1 cellular context compared by ENCODE assay signal in genomic region chr5:53481887-53482716, GRCh38.
A peak's percentile ranks its signal among the peaks of the same experiment; 100 is the strongest.
TF ChIP-seq lines count a peak whose summit lies in the region.

No MANE protein-coding gene starts in this region.

TF ChIP-seq in HepG2, 621 proteins besides CTCF, POLR2A, EP300 and RAD21 (continued from another document and continues in another):
- TF ChIP-seq, protein P1, sequence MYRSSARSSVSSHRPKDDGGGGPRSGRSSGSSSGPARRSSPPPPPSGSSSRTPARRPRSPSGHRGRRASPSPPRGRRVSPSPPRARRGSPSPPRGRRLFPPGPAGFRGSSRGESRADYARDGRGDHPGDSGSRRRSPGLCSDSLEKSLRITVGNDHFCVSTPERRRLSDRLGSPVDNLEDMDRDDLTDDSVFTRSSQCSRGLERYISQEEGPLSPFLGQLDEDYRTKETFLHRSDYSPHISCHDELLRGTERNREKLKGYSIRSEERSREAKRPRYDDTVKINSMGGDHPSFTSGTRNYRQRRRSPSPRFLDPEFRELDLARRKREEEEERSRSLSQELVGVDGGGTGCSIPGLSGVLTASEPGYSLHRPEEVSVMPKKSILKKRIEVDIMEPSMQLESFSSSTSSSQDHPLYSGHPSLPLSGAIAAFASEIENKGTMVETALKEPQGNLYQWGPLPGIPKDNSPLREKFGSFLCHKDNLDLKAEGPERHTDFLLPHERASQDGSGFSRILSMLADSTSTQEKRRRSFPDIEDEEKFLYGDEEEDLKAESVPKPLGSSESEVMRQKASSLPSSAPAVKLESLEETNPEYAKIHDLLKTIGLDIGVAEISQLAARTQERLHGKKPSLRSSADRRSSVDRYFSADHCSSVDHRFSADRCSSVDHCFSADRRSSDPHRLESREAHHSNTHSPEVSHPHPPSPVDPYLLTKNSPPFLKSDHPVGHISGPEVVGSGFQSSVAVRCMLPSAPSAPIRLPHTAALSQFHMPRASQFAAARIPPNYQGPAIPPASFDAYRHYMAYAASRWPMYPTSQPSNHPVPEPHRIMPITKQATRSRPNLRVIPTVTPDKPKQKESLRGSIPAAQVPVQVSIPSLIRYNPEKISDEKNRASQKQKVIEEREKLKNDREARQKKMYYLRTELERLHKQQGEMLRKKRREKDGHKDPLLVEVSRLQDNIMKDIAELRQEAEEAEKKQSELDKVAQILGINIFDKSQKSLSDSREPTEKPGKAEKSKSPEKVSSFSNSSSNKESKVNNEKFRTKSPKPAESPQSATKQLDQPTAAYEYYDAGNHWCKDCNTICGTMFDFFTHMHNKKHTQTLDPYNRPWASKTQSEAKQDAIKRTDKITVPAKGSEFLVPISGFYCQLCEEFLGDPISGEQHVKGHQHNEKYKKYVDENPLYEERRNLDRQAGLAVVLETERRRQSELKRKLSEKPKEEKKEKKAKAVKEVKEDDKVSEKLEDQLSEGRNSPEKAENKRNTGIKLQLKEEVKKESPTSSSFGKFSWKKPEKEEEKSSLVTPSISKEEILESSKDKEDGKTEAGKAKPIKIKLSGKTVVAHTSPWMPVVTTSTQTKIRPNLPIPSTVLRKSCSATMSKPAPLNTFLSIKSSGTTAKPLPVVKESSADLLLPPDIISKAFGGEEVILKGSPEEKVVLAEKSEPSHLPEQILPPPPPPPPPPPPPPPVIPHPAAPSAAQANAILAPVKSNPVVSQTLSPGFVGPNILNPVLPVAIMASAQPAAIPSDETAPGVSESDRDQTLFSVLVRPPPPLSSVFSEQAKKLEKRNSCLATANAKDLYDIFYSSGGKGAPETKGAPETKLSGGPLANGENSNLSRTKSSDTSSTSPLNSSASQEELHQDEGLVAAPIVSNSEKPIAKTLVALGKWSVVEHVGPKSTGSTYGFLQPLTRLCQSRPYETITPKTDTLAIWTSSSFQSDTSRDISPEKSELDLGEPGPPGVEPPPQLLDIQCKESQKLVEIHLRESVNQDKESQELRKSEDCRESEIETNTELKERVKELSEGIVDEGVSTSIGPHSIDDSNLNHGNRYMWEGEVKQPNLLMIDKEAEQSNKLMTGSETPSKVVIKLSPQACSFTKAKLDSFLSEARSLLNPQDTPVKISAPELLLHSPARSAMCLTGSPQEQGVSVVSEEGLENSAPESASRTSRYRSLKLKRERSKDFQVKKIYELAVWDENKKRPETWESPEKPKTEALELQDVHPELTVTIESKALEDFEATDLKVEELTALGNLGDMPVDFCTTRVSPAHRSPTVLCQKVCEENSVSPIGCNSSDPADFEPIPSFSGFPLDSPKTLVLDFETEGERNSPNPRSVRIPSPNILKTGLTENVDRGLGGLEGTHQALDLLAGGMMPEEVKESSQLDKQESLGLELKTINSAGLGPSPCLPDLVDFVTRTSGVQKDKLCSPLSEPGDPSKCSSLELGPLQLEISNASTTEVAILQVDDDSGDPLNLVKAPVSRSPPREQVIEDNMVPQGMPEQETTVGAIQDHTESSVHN (CRISPR knock-in tag; IDR thresholded peaks at IDR 0.05): no peak
- TF ChIP-seq EHMT2 (IDR thresholded peaks at IDR 0.05; ENCODE audit: borderline replicate concordance, low read depth, low read length): no peak
- no peak for TF ChIP-seq HHEX (CRISPR knock-in tag; IDR thresholded peaks at IDR 0.05)
- TF ChIP-seq SAFB2 (CRISPR knock-in tag; IDR thresholded peaks at IDR 0.05; ENCODE audit: borderline replicate concordance, low read depth): no peak
- no peak for TF ChIP-seq ZNF720 (CRISPR knock-in tag; IDR thresholded peaks at IDR 0.05)
- peak; percentile 19; the same call in 1 of the 2 replicates for TF ChIP-seq FOXK1 (CRISPR knock-in tag; IDR thresholded peaks at IDR 0.05; ENCODE audit: borderline replicate concordance, low read depth)
- no peak for TF ChIP-seq ZNF883 (CRISPR knock-in tag; IDR thresholded peaks at IDR 0.05; ENCODE audit: not compliant biosample characterization)
- TF ChIP-seq NFE2 (CRISPR knock-in tag; IDR thresholded peaks at IDR 0.05): no peak
- TF ChIP-seq ARNT2 (CRISPR knock-in tag; IDR thresholded peaks at IDR 0.05; ENCODE audit: low read depth): peak; percentile 55; the same call in 1 of the 2 replicates
- 0 out of 2 replicates have a peak, but pooled peaks have one; percentile 27 for TF ChIP-seq ZNF317 (CRISPR knock-in tag; IDR thresholded peaks at IDR 0.05)
- no peak for TF ChIP-seq MAZ (IDR thresholded peaks at IDR 0.05; ENCODE audit: borderline replicate concordance, low read depth, low read length)
- TF ChIP-seq MAZ (CRISPR knock-in tag; IDR thresholded peaks at IDR 0.05; ENCODE audit: low read depth): peak; percentile 24; the same call in 1 of the 2 replicates
- TF ChIP-seq SPEN (CRISPR knock-in tag; IDR thresholded peaks at IDR 0.05; ENCODE audit: low read depth): 0 out of 2 replicates have a peak, but pooled peaks have one; percentile 36
- no peak for TF ChIP-seq YY1 (IDR thresholded peaks at IDR 0.05; ENCODE audit: insufficient read depth, insufficient replicate concordance, low read depth, low read length)
- TF ChIP-seq ZNF614 (CRISPR knock-in tag; IDR thresholded peaks at IDR 0.05; ENCODE audit: borderline replicate concordance): no peak
- TF ChIP-seq ZNF616 (CRISPR knock-in tag; IDR thresholded peaks at IDR 0.05; ENCODE audit: low read depth): no peak
- no peak for TF ChIP-seq FOXO1 (CRISPR knock-in tag; IDR thresholded peaks at IDR 0.05)
- peak; percentile 67 for TF ChIP-seq PHF8 (CRISPR knock-in tag; IDR thresholded peaks at IDR 0.05)
- no peak for TF ChIP-seq CREB1 (IDR thresholded peaks at IDR 0.05)
- no peak for TF ChIP-seq CREB1 (CRISPR knock-in tag; IDR thresholded peaks at IDR 0.05)
- peak; percentile 70; the same call in 1 of the 2 replicates for TF ChIP-seq NFKB2 (CRISPR knock-in tag; IDR thresholded peaks at IDR 0.05; ENCODE audit: borderline replicate concordance)
- TF ChIP-seq ZNF275 (CRISPR knock-in tag; IDR thresholded peaks at IDR 0.05; ENCODE audit: borderline replicate concordance): 0 out of 2 replicates have a peak, but pooled peaks have one; percentile 8
- no peak for TF ChIP-seq NR2C2 (CRISPR knock-in tag; IDR thresholded peaks at IDR 0.05; ENCODE audit: borderline replicate concordance)
- TF ChIP-seq ZNF431 (CRISPR knock-in tag; IDR thresholded peaks at IDR 0.05; ENCODE audit: borderline replicate concordance, low read depth): 0 out of 2 replicates have a peak, but pooled peaks have one; percentile 13
- 0 out of 2 replicates have a peak, but pooled peaks have one; percentile 52 for TF ChIP-seq SRY (CRISPR knock-in tag; IDR thresholded peaks at IDR 0.05)
- peak; percentile 63; the same call in 1 of the 2 replicates for TF ChIP-seq KMT2A (CRISPR knock-in tag; IDR thresholded peaks at IDR 0.05)
- TF ChIP-seq ZNF558 (CRISPR knock-in tag; IDR thresholded peaks at IDR 0.05; ENCODE audit: borderline replicate concordance): 0 out of 2 replicates have a peak, but pooled peaks have one; percentile 1
- TF ChIP-seq ZFX (CRISPR knock-in tag; IDR thresholded peaks at IDR 0.05; ENCODE audit: low read depth): peak; percentile 55; the same call in 1 of the 2 replicates
- no peak for TF ChIP-seq ELF1 (CRISPR knock-in tag; IDR thresholded peaks at IDR 0.05)
- TF ChIP-seq ZNF337 (CRISPR knock-in tag; IDR thresholded peaks at IDR 0.05; ENCODE audit: borderline replicate concordance, low read depth): no peak
- no peak for TF ChIP-seq SMAD1 (CRISPR knock-in tag; IDR thresholded peaks at IDR 0.05; ENCODE audit: borderline replicate concordance, low read depth)
- TF ChIP-seq ZNF563 (CRISPR knock-in tag; IDR thresholded peaks at IDR 0.05): 0 out of 2 replicates have a peak, but pooled peaks have one; percentile 39
- TF ChIP-seq ZNF292 (CRISPR knock-in tag; IDR thresholded peaks at IDR 0.05; ENCODE audit: borderline replicate concordance, low read depth): no peak
- TF ChIP-seq HMGXB3 (CRISPR knock-in tag; IDR thresholded peaks at IDR 0.05; ENCODE audit: borderline replicate concordance): no peak
- TF ChIP-seq, protein P2, sequence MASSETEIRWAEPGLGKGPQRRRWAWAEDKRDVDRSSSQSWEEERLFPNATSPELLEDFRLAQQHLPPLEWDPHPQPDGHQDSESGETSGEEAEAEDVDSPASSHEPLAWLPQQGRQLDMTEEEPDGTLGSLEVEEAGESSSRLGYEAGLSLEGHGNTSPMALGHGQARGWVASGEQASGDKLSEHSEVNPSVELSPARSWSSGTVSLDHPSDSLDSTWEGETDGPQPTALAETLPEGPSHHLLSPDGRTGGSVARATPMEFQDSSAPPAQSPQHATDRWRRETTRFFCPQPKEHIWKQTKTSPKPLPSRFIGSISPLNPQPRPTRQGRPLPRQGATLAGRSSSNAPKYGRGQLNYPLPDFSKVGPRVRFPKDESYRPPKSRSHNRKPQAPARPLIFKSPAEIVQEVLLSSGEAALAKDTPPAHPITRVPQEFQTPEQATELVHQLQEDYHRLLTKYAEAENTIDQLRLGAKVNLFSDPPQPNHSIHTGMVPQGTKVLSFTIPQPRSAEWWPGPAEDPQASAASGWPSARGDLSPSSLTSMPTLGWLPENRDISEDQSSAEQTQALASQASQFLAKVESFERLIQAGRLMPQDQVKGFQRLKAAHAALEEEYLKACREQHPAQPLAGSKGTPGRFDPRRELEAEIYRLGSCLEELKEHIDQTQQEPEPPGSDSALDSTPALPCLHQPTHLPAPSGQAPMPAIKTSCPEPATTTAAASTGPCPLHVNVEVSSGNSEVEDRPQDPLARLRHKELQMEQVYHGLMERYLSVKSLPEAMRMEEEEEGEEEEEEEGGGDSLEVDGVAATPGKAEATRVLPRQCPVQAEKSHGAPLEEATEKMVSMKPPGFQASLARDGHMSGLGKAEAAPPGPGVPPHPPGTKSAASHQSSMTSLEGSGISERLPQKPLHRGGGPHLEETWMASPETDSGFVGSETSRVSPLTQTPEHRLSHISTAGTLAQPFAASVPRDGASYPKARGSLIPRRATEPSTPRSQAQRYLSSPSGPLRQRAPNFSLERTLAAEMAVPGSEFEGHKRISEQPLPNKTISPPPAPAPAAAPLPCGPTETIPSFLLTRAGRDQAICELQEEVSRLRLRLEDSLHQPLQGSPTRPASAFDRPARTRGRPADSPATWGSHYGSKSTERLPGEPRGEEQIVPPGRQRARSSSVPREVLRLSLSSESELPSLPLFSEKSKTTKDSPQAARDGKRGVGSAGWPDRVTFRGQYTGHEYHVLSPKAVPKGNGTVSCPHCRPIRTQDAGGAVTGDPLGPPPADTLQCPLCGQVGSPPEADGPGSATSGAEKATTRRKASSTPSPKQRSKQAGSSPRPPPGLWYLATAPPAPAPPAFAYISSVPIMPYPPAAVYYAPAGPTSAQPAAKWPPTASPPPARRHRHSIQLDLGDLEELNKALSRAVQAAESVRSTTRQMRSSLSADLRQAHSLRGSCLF (CRISPR knock-in tag; IDR thresholded peaks at IDR 0.05; ENCODE audit: borderline replicate concordance): no peak
- TF ChIP-seq CEBPB (IDR thresholded peaks at IDR 0.05; ENCODE audit: borderline replicate concordance, low read depth, low read length): peak; percentile 90
- 0 out of 2 replicates have a peak, but pooled peaks have one; percentile 21 for TF ChIP-seq ZNF225 (CRISPR knock-in tag; IDR thresholded peaks at IDR 0.05)
- TF ChIP-seq SKI (IDR thresholded peaks at IDR 0.05; ENCODE audit: partially characterized antibody): no peak
- TF ChIP-seq RBM39 (IDR thresholded peaks at IDR 0.05; ENCODE audit: low read depth, low read length, poor library complexity, severe bottlenecking): peak; percentile 92
- TF ChIP-seq, protein P3, sequence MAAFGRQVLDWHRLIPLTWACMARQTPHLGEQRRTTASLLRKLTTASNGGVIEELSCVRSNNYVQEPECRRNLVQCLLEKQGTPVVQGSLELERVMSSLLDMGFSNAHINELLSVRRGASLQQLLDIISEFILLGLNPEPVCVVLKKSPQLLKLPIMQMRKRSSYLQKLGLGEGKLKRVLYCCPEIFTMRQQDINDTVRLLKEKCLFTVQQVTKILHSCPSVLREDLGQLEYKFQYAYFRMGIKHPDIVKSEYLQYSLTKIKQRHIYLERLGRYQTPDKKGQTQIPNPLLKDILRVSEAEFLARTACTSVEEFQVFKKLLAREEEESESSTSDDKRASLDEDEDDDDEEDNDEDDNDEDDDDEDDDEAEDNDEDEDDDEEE (CRISPR knock-in tag; IDR thresholded peaks at IDR 0.05): no peak
- no peak for TF ChIP-seq ZNF543 (CRISPR knock-in tag; IDR thresholded peaks at IDR 0.05)
- TF ChIP-seq BORCS8-MEF2B (CRISPR knock-in tag; IDR thresholded peaks at IDR 0.05): 0 out of 2 replicates have a peak, but pooled peaks have one; percentile 27
